8 cellular contexts compared by ENCODE assay signal in the genomic region with DNA sequence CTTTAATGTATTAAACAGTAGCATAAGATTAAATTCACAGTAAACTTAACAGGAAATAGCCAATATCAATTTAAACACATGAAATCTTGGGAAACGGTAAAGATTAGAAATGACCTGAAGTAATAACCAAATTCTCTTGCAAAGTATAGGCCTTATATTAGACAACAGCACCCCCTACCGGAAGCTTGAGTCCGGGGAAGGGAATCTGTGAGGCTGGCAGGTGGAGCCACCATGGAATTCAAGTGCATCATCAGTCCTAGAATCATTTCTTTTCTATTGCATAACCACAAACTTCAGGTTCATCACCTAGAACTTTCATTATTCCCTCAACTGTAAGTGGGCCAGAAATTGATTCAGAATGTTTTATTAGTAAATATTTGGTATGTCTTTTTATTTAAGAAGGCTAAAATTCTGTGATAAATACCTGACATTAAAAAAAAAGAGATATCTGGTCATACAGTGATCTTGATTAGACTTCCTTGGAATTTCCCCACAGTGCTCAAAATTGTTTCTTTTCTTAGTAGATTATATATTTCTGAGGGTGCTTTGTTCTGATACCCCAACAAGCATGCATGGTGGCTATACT. TPM values are rescaled to one million over a fixed set of nuclear protein-coding genes. Genes with fewer than 3 reads are reported as not detected.
DNase-seq lines count a peak whose midpoint lies in the region; FAIRE-seq and TF ChIP-seq lines count a peak whose summit lies in the region.

No MANE protein-coding gene starts in this region.

- H3K79me2 ChIP-seq in smooth muscle cell (ENCODE audit: low read depth): no peaks in the 10 kb centered on the region

- TF ChIP-seq CTCF in D721Med (IDR thresholded peaks at IDR 0.05; ENCODE audit: insufficient read depth, missing control alignments): peak; percentile 89
- TF ChIP-seq CTCF in smooth muscle cell (IDR thresholded peaks at IDR 0.05; ENCODE audit: borderline replicate concordance, insufficient read depth, poor library complexity, severe bottlenecking): peak; percentile 84

- H3K4me2 ChIP-seq in smooth muscle cell: no peak overlapping the region

- H3K27me3 ChIP-seq in H7 (ENCODE audit: control insufficient read depth, insufficient read depth, low read length) (no peaks in the 10 kb centered on the region), smooth muscle cell (ENCODE audit: low read depth) (no peaks in the 10 kb centered on the region)

- no peaks in the 10 kb centered on the region for H3F3A ChIP-seq in smooth muscle cell (ENCODE audit: low read depth)

- no peak overlapping the region for H2AFZ ChIP-seq in smooth muscle cell (ENCODE audit: low read depth)

- no peaks in the 10 kb centered on the region for H4K20me1 ChIP-seq in smooth muscle cell (ENCODE audit: low read depth)

- no peak overlapping the region for H3K27ac ChIP-seq in smooth muscle cell (ENCODE audit: low read depth)

- H3K9me3 ChIP-seq in smooth muscle cell (replicated peaks; ENCODE audit: low read depth): no peaks in the 10 kb centered on the region

- peak; percentile 64 for FAIRE-seq in D721Med (lab: Jason Lieb, UNC)

- DNase-seq in D721Med (ENCODE audit: insufficient read length, low spot score) (peak; percentile 24), H7 (peak; percentile 69), NCI-H146 (lab: John Stamatoyannopoulos, UW) (peak; percentile 70), T-helper 9 cell (peak; percentile 68), astrocyte of the hippocampus (ENCODE audit: low read depth, low spot score) (peak; percentile 87), hypothalamus (lab: John Stamatoyannopoulos, UW) (peak in 46 of 51 donors; percentile 0 to 84 (median 23)), smooth muscle cell (lab: John Stamatoyannopoulos, UW; ENCODE audit: unreplicated experiment) (peak; percentile 4), OCI-M2 (lab: John Stamatoyannopoulos, UW; ENCODE audit: unreplicated experiment) (no peak)

- H3K36me3 ChIP-seq in H7 (replicated peaks; ENCODE audit: control insufficient read depth, insufficient read depth, low read length): no peaks in the 10 kb centered on the region
- no peaks in the 10 kb centered on the region for H3K36me3 ChIP-seq in smooth muscle cell (ENCODE audit: low read depth)

- H3K9ac ChIP-seq in smooth muscle cell (ENCODE audit: low read depth): no peak overlapping the region

- no peak overlapping the region for H3K4me3 ChIP-seq in H7 (ENCODE audit: insufficient read depth, low read depth, low read length)
- H3K4me3 ChIP-seq in smooth muscle cell: no peak overlapping the region

- 8% methylated on average over 3 of the region's 3 CpGs for WGBS in smooth muscle cell (ENCODE audit: low lambda C conversion rate)

- H3K4me1 ChIP-seq in smooth muscle cell (ENCODE audit: low read depth): peaks cover 6% of the 10 kb centered on the region

RNA-seq across cellular contexts. Expression of gene AP5M1, which starts 48.6 kb away (rescaled TPM):
- 26.4 and 28.2 TPM in 2 replicates for total RNA-seq in H7 (2014; rRNA removed; shearing (Covaris generic))
- total RNA-seq in smooth muscle cell: 18.9 and 21.7 TPM in 2 replicates
- polyA plus RNA-seq in smooth muscle cell: 15.7 and 17.9 TPM in 2 replicates

RNA-seq across cellular contexts. Expression of gene EXOC5, which starts 48.6 kb away (rescaled TPM):
- 45.2 and 53.0 TPM in 2 replicates for total RNA-seq in H7 (2014; rRNA removed; shearing (Covaris generic))
- total RNA-seq in smooth muscle cell: 56.4 and 62.3 TPM in 2 replicates
- 35.2 and 50.6 TPM in 2 replicates for polyA plus RNA-seq in smooth muscle cell
